32 cellular contexts compared by ENCODE assay signal in genomic region chr2:142170847-142171246, GRCh38. TPM values are rescaled to one million over a fixed set of nuclear protein-coding genes. Genes with fewer than 3 reads are reported as not detected.
"Had no signal": no experiment of that assay in that cellular context is flagged by ENCODE, and none has a peak within 500 bp of the region (broad histone marks: within the 10 kb centered on the region; RNA-seq: fewer than 3 reads in every experiment).

No MANE protein-coding gene starts in this region.

- H3K4me1 ChIP-seq: ascending aorta had no signal

- DNase-seq: activated CD4-positive, alpha-beta memory T cell treated with anti-CD3 and anti-CD28 coated beads, Interleukin-2, amount 10 ng/mL, durations not matched to agents 7 days and 5 days; activated CD4-positive, alpha-beta T cell treated with anti-CD3 and anti-CD28 coated beads for 1 hour; activated CD4-positive, alpha-beta T cell treated with anti-CD3 and anti-CD28 coated beads for 36 hours; activated CD4-positive, alpha-beta T cell treated with anti-CD3 and anti-CD28 coated beads for 48 hours; activated CD4-positive, alpha-beta T cell treated with anti-CD3 and anti-CD28 coated beads, Interleukin-2, amount 10 ng/mL, durations not matched to agents 7 days and 5 days; activated CD4-positive, alpha-beta T cell treated with anti-CD3 and anti-CD28 coated beads, Interleukin-2, amount 50 U/mL, for 48 hours; activated CD4-positive, CD25-positive, alpha-beta regulatory T cell; activated CD8-positive, alpha-beta memory T cell treated with anti-CD3 and anti-CD28 coated beads for 24 hours; activated CD8-positive, alpha-beta memory T cell treated with anti-CD3 and anti-CD28 coated beads, Interleukin-2, amount 10 ng/mL, durations not matched to agents 7 days and 5 days; activated CD8-positive, alpha-beta memory T cell treated with anti-CD3 and anti-CD28 coated beads, Interleukin-2, amount 50 U/mL, for 48 hours; activated CD8-positive, alpha-beta T cell treated with anti-CD3 and anti-CD28 coated beads, Interleukin-2, amount 10 ng/mL, durations not matched to agents 7 days and 5 days; activated effector memory CD4-positive, alpha-beta T cell treated with Interleukin-2 at 50 U/mL for 16 hours; activated gamma-delta T cell; activated naive CD4-positive, alpha-beta T cell treated with anti-CD3 and anti-CD28 coated beads, Interleukin-2, amount 10 ng/mL, durations not matched to agents 7 days and 5 days; activated naive CD4-positive, alpha-beta T cell treated with Interleukin-2 at 50 U/mL for 16 hours; activated naive CD8-positive, alpha-beta T cell treated with anti-CD3 and anti-CD28 coated beads, Interleukin-2, amount 10 ng/mL, durations not matched to agents 7 days and 5 days; activated naive CD8-positive, alpha-beta T cell treated with anti-CD3 and anti-CD28 coated beads, Interleukin-2, amount 50 U/mL, for 24 hours; activated T-cell treated with anti-CD3 and anti-CD28 coated beads, Interleukin-2, amount 50 U/mL, for 24 hours; activated T-cell treated with anti-CD3 and anti-CD28 coated beads, Interleukin-2, amount 50 U/mL, for 48 hours; amygdala; anterior cingulate cortex; central memory CD4-positive, alpha-beta T cell; SW 1271; T-helper 1 cell; T-helper 2 cell; T-helper 9 cell; WERI-Rb-1 had no signal

- ATAC-seq: activated CD4-positive, alpha-beta T cell treated with anti-CD3 and anti-CD28 coated beads for 36 hours; activated CD4-positive, CD25-positive, alpha-beta regulatory T cell treated with anti-CD3 and anti-CD28 coated beads, Interleukin-2, amount 50 U/mL, for 24 hours; activated CD8-positive, alpha-beta memory T cell treated with anti-CD3 and anti-CD28 coated beads, Interleukin-2, amount 10 ng/mL, durations not matched to agents 7 days and 5 days; activated CD8-positive, alpha-beta T cell treated with anti-CD3 and anti-CD28 coated beads, Interleukin-2, amount 10 ng/mL, durations not matched to agents 7 days and 5 days; activated naive CD8-positive, alpha-beta T cell treated with anti-CD3 and anti-CD28 coated beads, Interleukin-2, amount 50 U/mL, for 24 hours; WTC11 had no signal

- H3K27ac ChIP-seq: ascending aorta, cardiac muscle cell, WERI-Rb-1 had no signal

- H3K9me3 ChIP-seq: ascending aorta had no signal

- H3K36me3 ChIP-seq: ascending aorta, cardiac muscle cell, WERI-Rb-1 had no signal

- H3K4me3 ChIP-seq: ascending aorta, cardiac muscle cell had no signal

- H3K27me3 ChIP-seq: ascending aorta, cardiac muscle cell had no signal

RNA-seq across cellular contexts. Expression of gene LRP1B, which starts 40.0 kb away (rescaled TPM):
- total RNA-seq: activated CD4-positive, alpha-beta memory T cell treated with anti-CD3 and anti-CD28 coated beads, Interleukin-2, amount 10 ng/mL, durations not matched to agents 7 days and 5 days; activated CD4-positive, alpha-beta T cell treated with anti-CD3 and anti-CD28 coated beads for 36 hours; activated CD4-positive, alpha-beta T cell treated with anti-CD3 and anti-CD28 coated beads, Interleukin-2, amount 10 ng/mL, durations not matched to agents 7 days and 5 days; activated CD8-positive, alpha-beta memory T cell treated with anti-CD3 and anti-CD28 coated beads, Interleukin-2, amount 10 ng/mL, durations not matched to agents 7 days and 5 days; activated CD8-positive, alpha-beta T cell treated with anti-CD3 and anti-CD28 coated beads, Interleukin-2, amount 10 ng/mL, durations not matched to agents 7 days and 5 days; activated naive CD8-positive, alpha-beta T cell treated with anti-CD3 and anti-CD28 coated beads, Interleukin-2, amount 10 ng/mL, durations not matched to agents 7 days and 5 days; activated T-helper 2 cell treated with anti-CD3 and anti-CD28 coated beads, Interferon-gamma antibody, Interleukin-2, Interleukin-4, amounts not matched to agents 10 μg/mL and 5 μg/mL and 100 μg/mL, durations not matched to agents 14 hours and 24 hours and 36 hours; ascending aorta had no signal
